ENCODE assay signal across 26 cellular contexts in the genomic region with DNA sequence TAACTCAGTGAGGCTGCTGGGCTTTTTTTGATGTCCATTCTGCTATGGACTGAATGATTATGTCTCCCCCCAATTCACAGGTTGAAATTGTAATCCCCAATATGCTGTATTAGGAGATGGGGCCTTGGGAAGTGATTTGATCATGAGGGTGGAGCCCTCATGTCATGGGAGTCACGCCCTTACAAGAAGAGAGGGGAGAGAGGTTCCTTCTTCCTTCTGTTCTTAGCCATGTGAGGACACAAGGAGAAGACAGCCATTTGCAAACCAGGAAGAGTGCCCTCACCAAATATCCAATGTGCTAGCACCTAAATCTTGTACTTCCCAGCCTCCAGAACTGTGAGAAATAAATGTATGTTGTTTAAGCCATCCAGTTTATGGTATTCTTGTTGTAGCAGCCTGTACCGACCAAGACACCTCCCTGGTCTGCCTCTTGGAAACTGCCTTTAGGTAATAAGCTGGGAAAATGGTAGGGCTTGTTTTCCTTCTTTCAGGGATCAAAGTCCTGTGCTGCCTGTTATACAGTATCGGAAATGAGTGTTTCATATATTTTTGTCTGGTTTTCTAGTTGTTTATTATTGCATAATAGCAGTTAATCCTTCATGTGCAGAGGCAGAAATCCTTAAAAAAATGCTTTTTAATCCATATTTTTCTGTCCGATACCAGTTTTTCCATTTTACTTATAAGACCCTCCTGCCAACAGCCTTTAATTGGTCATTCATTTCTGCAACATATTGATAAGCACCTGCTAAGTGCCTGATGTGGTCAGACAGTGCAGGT. TPM values are rescaled to one million over a fixed set of nuclear protein-coding genes. Genes with fewer than 3 reads are reported as not detected.
DNase-seq lines count a peak whose midpoint lies in the region; ATAC-seq and TF ChIP-seq lines count a peak whose summit lies in the region.
"Had no signal": no experiment of that assay in that cellular context is flagged by ENCODE, and none has a peak within 500 bp of the region (broad histone marks: within the 10 kb centered on the region; RNA-seq: fewer than 3 reads in every experiment).

No MANE protein-coding gene starts in this region.

- H3K4me1 Mint-ChIP-seq in CD4-positive, CD25-positive, alpha-beta regulatory T cell: peaks cover 18 to 38% (median 35%) of the 10 kb centered on the region in 4 donors
- H3K4me1 Mint-ChIP-seq in Caco-2 (ENCODE audit: low read depth, unreplicated experiment): peaks cover 22% of the 10 kb centered on the region

- intact Hi-C loops in Panc1 (cut with micrococcal nuclease; ENCODE audit: unreplicated experiment): no loop called here
- intact Hi-C loops in Caco-2 (cut with micrococcal nuclease; ENCODE audit: unreplicated experiment): no loop called here

- DNase-seq in CD4-positive, CD25-positive, alpha-beta regulatory T cell: no peak
- no peak for DNase-seq in Panc1 (ENCODE audit: low read depth, low spot score)
- DNase-seq in SK-N-DZ (ENCODE audit: low spot score): no peak
- DNase-seq in Caco-2: no peak
- DNase-seq: activated CD8-positive, alpha-beta T cell treated with anti-CD3 and anti-CD28 coated beads for 36 hours; CD8-positive, alpha-beta memory T cell; DMS53; effector CD4-positive, alpha-beta T cell; lower lobe of right lung; NCI-H1105; NCI-H2081; NCI-H226; NCI-H69; SJCRH30; stimulated activated CD4-positive, alpha-beta T cell treated with anti-CD3 and anti-CD28 coated beads, Interleukin-12 subunit alpha, Interleukin-12 subunit beta, amount 100 ng/mL, for 4 hours; stimulated activated CD4-positive, alpha-beta T cell treated with anti-CD3 and anti-CD28 coated beads, Interleukin-4, amount 100 ng/mL, for 24 hours; stimulated activated naive B cell treated with anti-CD40 and anti-IgM and Interleukin-4, amounts not matched to agents 10 μg/mL and 1 μg/mL and 100 μg/mL, for 72 hours; T-cell; testis had no signal

- no peak overlapping the region for H3K4me3 Mint-ChIP-seq in CD4-positive, CD25-positive, alpha-beta regulatory T cell
- no peak overlapping the region for H3K4me3 Mint-ChIP-seq in Caco-2 (ENCODE audit: unreplicated experiment)
- H3K4me3 Mint-ChIP-seq: activated CD8-positive, alpha-beta T cell treated with anti-CD3 and anti-CD28 coated beads for 36 hours; brain; CD8-positive, alpha-beta memory T cell; stimulated activated naive B cell treated with anti-CD40 and anti-IgM and Interleukin-4, amounts not matched to agents 10 μg/mL and 1 μg/mL and 100 μg/mL, for 72 hours; T-cell had no signal

- H3K27me3 ChIP-seq in CD4-positive, CD25-positive, alpha-beta regulatory T cell (ENCODE audit: control insufficient read depth, insufficient read depth, low read length): no peaks in the 10 kb centered on the region
- H3K27me3 ChIP-seq in Panc1 (ENCODE audit: control insufficient read depth, insufficient read depth, low read length) (no peaks in the 10 kb centered on the region), neutrophil (no peaks in the 10 kb centered on the region), Caco-2 (replicated peaks; ENCODE audit: control insufficient read depth, insufficient read depth, low read length) (no peaks in the 10 kb centered on the region)
- H3K27me3 ChIP-seq: SJCRH30, testis had no signal

- H3K9me3 Mint-ChIP-seq in CD4-positive, CD25-positive, alpha-beta regulatory T cell: no peaks in the 10 kb centered on the region
- H3K9me3 Mint-ChIP-seq in Caco-2 (ENCODE audit: unreplicated experiment): no peaks in the 10 kb centered on the region
- H3K9me3 Mint-ChIP-seq: activated CD8-positive, alpha-beta T cell treated with anti-CD3 and anti-CD28 coated beads for 36 hours; brain; CD8-positive, alpha-beta memory T cell; stimulated activated naive B cell treated with anti-CD40 and anti-IgM and Interleukin-4, amounts not matched to agents 10 μg/mL and 1 μg/mL and 100 μg/mL, for 72 hours; T-cell had no signal

- BruUV-seq in Panc1 (replicated peaks; lab: Mats Ljungman, UMichigan) (TSS peak; percentile 53), Caco-2 (replicated peaks; lab: Mats Ljungman, UMichigan) (no TSS peak)

- H3K27me3 Mint-ChIP-seq in CD4-positive, CD25-positive, alpha-beta regulatory T cell: no peaks in the 10 kb centered on the region
- H3K27me3 Mint-ChIP-seq in Caco-2 (ENCODE audit: insufficient read depth, unreplicated experiment): no peaks in the 10 kb centered on the region
- H3K27me3 Mint-ChIP-seq: activated CD8-positive, alpha-beta T cell treated with anti-CD3 and anti-CD28 coated beads for 36 hours; brain; CD8-positive, alpha-beta memory T cell; stimulated activated naive B cell treated with anti-CD40 and anti-IgM and Interleukin-4, amounts not matched to agents 10 μg/mL and 1 μg/mL and 100 μg/mL, for 72 hours; T-cell had no signal

- no peaks in the 10 kb centered on the region for H3K9me3 ChIP-seq in CD4-positive, CD25-positive, alpha-beta regulatory T cell (ENCODE audit: control insufficient read depth in 2 of 2, low read length in 2 of 2)
- no peaks in the 10 kb centered on the region for H3K9me3 ChIP-seq in Panc1 (ENCODE audit: control insufficient read depth, insufficient read depth, low read depth, low read length)
- H3K9me3 ChIP-seq in neutrophil: no peaks in the 10 kb centered on the region
- H3K9me3 ChIP-seq in Caco-2: no peaks in the 10 kb centered on the region; the same call in 1 of the 2 replicates
- H3K9me3 ChIP-seq: lower lobe of right lung, SJCRH30, testis had no signal

- H3K36me3 ChIP-seq in CD4-positive, CD25-positive, alpha-beta regulatory T cell (ENCODE audit: control insufficient read depth, insufficient read depth, low read length): peaks cover 14% of the 10 kb centered on the region
- H3K36me3 ChIP-seq in Panc1 (ENCODE audit: control insufficient read depth, insufficient read depth, low read length): no peaks in the 10 kb centered on the region
- peaks cover 7% of the 10 kb centered on the region for H3K36me3 ChIP-seq in neutrophil
- no peaks in the 10 kb centered on the region; the same call in 1 of the 2 replicates for H3K36me3 ChIP-seq in Caco-2 (ENCODE audit: control insufficient read depth, insufficient read depth, low read length)
- H3K36me3 ChIP-seq: SJCRH30 had no signal

- H3K27ac ChIP-seq in CD4-positive, CD25-positive, alpha-beta regulatory T cell (ENCODE audit: insufficient read depth, low read length, poor library complexity, severe bottlenecking): no peak overlapping the region
- H3K27ac ChIP-seq in Panc1 (ENCODE audit: low read length) (no peak overlapping the region), neutrophil (peak overlapping the region; percentile 5)
- H3K27ac ChIP-seq: lower lobe of right lung, SJCRH30, testis had no signal

- ATAC-seq in CD4-positive, CD25-positive, alpha-beta regulatory T cell (ENCODE audit: low read depth in 2 of 2): no peak
- ATAC-seq in Panc1: no peak
- ATAC-seq in esophagus mucosa: peak; percentile 41
- ATAC-seq in GM21526 (IDR thresholded peaks at IDR 0.05; ENCODE audit: low FRiP score, unreplicated experiment): no peak
- ATAC-seq in HG02884 (IDR thresholded peaks at IDR 0.05; ENCODE audit: unreplicated experiment): no peak
- ATAC-seq: activated CD4-positive, CD25-positive, alpha-beta regulatory T cell treated with anti-CD3 and anti-CD28 coated beads, Interleukin-2, amount 50 U/mL, for 24 hours; activated CD8-positive, alpha-beta T cell treated with anti-CD3 and anti-CD28 coated beads for 36 hours; lower lobe of right lung; sciatic nerve; stimulated activated naive B cell treated with anti-CD40 and anti-IgM and Interleukin-4, amounts not matched to agents 10 μg/mL and 1 μg/mL and 100 μg/mL, for 72 hours; T-cell had no signal

- peaks cover 23% of the 10 kb centered on the region for H3K36me3 Mint-ChIP-seq in CD4-positive, CD25-positive, alpha-beta regulatory T cell
- H3K36me3 Mint-ChIP-seq in Caco-2 (ENCODE audit: insufficient read depth, unreplicated experiment): peaks cover 8% of the 10 kb centered on the region

- in situ Hi-C loops in Panc1 (cut with HindIII; ENCODE audit: low pct_unique_long_range_greater_than_20kb, low sequenced_read_pairs): no loop called here

- peaks cover 14% of the 10 kb centered on the region for H3K4me1 ChIP-seq in CD4-positive, CD25-positive, alpha-beta regulatory T cell (ENCODE audit: control insufficient read depth, insufficient read depth, low read length, poor library complexity, severe bottlenecking)
- H3K4me1 ChIP-seq in Panc1 (ENCODE audit: control insufficient read depth, insufficient read depth, low read length) (no peaks in the 10 kb centered on the region), neutrophil (ENCODE audit: control insufficient read depth in 1 of 2, insufficient read depth in 1 of 2, low read depth in 1 of 2, low read length in 1 of 2) (no peaks in the 10 kb centered on the region), Caco-2 (peaks cover 11% of the 10 kb centered on the region)
- H3K4me1 ChIP-seq: SJCRH30, testis had no signal

- POLR2A ChIA-PET in Panc1 (lab: Charles Lee) (interaction anchor here (0.5 kb wide), 1 partner anchor 329 kb away, joined by 3 read pairs; no protein-coding TSS in a partner anchor), Caco-2 (lab: Charles Lee) (no interaction called here)

- H3K27ac Mint-ChIP-seq in CD4-positive, CD25-positive, alpha-beta regulatory T cell: peak overlapping the region in 2 of 3 donors; percentile 28 to 67
- H3K27ac Mint-ChIP-seq in Caco-2 (ENCODE audit: unreplicated experiment): no peak overlapping the region
- H3K27ac Mint-ChIP-seq: activated CD8-positive, alpha-beta T cell treated with anti-CD3 and anti-CD28 coated beads for 36 hours had no signal

- TF ChIP-seq CTCF in Panc1 (IDR thresholded peaks at IDR 0.05) (no peak), neutrophil (IDR thresholded peaks at IDR 0.05) (no peak), Caco-2 (IDR thresholded peaks at IDR 0.05; ENCODE audit: insufficient read depth in 1 of 2, low read depth in 1 of 2, low read length in 1 of 2, severe bottlenecking in 1 of 2, unreplicated experiment in 1 of 2) (no peak)

- no peak overlapping the region for H3K4me3 ChIP-seq in CD4-positive, CD25-positive, alpha-beta regulatory T cell (ENCODE audit: low read depth, low read length)
- no peak overlapping the region for H3K4me3 ChIP-seq in Panc1 (ENCODE audit: low read depth in 2 of 2, low read length in 2 of 2)
- no peak overlapping the region for H3K4me3 ChIP-seq in neutrophil (ENCODE audit: low read depth in 1 of 2, low read length in 1 of 2)
- no peak overlapping the region for H3K4me3 ChIP-seq in Caco-2 (ENCODE audit: low read depth, low read length)
- H3K4me3 ChIP-seq: lower lobe of right lung, SJCRH30, testis had no signal

- CTCF ChIA-PET in Panc1 (lab: Charles Lee) (interaction anchor here (0.6 kb wide), 1 partner anchor 327 kb away, joined by 5 read pairs; no protein-coding TSS in a partner anchor), Caco-2 (lab: Charles Lee) (interaction anchor here (1.2 kb wide), 1 partner anchor 16 kb away, joined by 3 read pairs; a partner anchor contains a TSS)

RNA-seq across cellular contexts. Expression of a gene that starts 16.3 kb away (rescaled TPM):
- 39.2 TPM for total RNA-seq in CD4-positive, CD25-positive, alpha-beta regulatory T cell
- polyA plus RNA-seq in CD4-positive, CD25-positive, alpha-beta regulatory T cell: 10 to 100 TPM; 25.0 to 37.7 (median 30.9) TPM
- 7.8 TPM for total RNA-seq in Panc1 (2021; ENCODE audit: unreplicated experiment)
- 8.5 TPM for polyA plus RNA-seq in Panc1 (2012; ENCODE audit: insufficient read length)
- total RNA-seq in esophagus mucosa: 17.9 TPM
- polyA plus RNA-seq in SK-N-DZ (2014; cell fraction: cytosol; rRNA removed): 11.0 and 12.2 TPM in 2 replicates
- 1.4 and 13.1 TPM in 2 replicates for polyA plus RNA-seq in SK-N-DZ (2014; cell fraction: nucleus; rRNA removed)
- 25.5 and 25.7 TPM in 2 replicates for total RNA-seq in Caco-2 (2022)

RNA-seq across cellular contexts. Expression of a gene that starts 23.1 kb away (rescaled TPM):
- 0.22 TPM for total RNA-seq in CD4-positive, CD25-positive, alpha-beta regulatory T cell
- polyA plus RNA-seq in CD4-positive, CD25-positive, alpha-beta regulatory T cell: 1 to 10 TPM in 2 of 4 donors, under 1 TPM in 2; 0.43 to 1.3 (median 0.89) TPM
- total RNA-seq in Panc1 (2021; ENCODE audit: unreplicated experiment) (10.0 TPM), esophagus mucosa (47.8 TPM), Caco-2 (2022) (27.5 and 28.9 TPM in 2 replicates)
- polyA plus RNA-seq in Panc1 (2012; ENCODE audit: insufficient read length): 9.6 TPM
- polyA plus RNA-seq in SK-N-DZ (2014; cell fraction: cytosol; rRNA removed): 7.1 and 8.1 TPM in 2 replicates
- polyA plus RNA-seq in SK-N-DZ (2014; cell fraction: nucleus; rRNA removed): 2.5 and 3.2 TPM in 2 replicates
- total RNA-seq: SJCRH30 had no signal
